ENCODE assay signal across 10 cellular contexts in the genomic region with DNA sequence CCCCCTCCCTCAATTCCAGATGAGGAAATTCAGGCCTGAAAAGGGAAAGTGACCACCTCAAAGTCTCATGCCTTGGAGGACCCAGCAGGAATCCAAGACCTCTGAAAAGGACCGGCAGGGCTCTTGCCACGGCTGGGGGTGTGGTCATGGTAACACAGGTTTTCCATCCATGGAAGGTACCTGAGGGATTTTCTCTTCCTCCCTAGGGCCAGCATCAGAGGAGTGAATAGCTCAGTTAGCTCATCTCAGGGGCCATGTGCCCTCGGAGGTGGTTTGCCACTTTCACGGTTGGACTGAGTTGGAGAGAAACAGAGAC. TPM values are rescaled to one million over a fixed set of nuclear protein-coding genes. Genes with fewer than 3 reads are reported as not detected.
DNase-seq lines count a peak whose midpoint lies in the region; ATAC-seq and TF ChIP-seq lines count a peak whose summit lies in the region.
"Had no signal": no experiment of that assay in that cellular context is flagged by ENCODE, and none has a peak within 500 bp of the region (broad histone marks: within the 10 kb centered on the region; RNA-seq: fewer than 3 reads in every experiment).

No MANE protein-coding gene starts in this region.

- H2BK120ac ChIP-seq in trophoblast cell (ENCODE audit: insufficient read depth, low read length, poor library complexity) = no peak overlapping the region

- H3K27me3 ChIP-seq in iPS-15b (ENCODE audit: control insufficient read depth, insufficient read depth, low read length) = peaks cover 41% of the 10 kb centered on the region
- H3K27me3 ChIP-seq in subcutaneous abdominal adipose tissue (ENCODE audit: control insufficient read depth in 5 of 5, insufficient read depth in 4 of 5, low read length in 5 of 5) = peaks cover 0 to 20% (median 8%) of the 10 kb centered on the region in 5 donors
- H3K27me3 ChIP-seq in trophoblast cell (ENCODE audit: insufficient read depth, low read length) = peaks cover 7% of the 10 kb centered on the region

- no peak for ATAC-seq in activated CD4-positive, alpha-beta T cell treated with anti-CD3 and anti-CD28 coated beads for 36 hours
- ATAC-seq in HG03457 (IDR thresholded peaks at IDR 0.05; ENCODE audit: unreplicated experiment) = no peak

- H3K27ac Mint-ChIP-seq in activated CD4-positive, alpha-beta T cell treated with anti-CD3 and anti-CD28 coated beads for 36 hours = no peak overlapping the region

- H3K9ac ChIP-seq in iPS-15b (ENCODE audit: low read depth, low read length) (no peak overlapping the region), subcutaneous abdominal adipose tissue (ENCODE audit: low read length in 5 of 5) (peak overlapping the region in 2 of 5 donors; percentile 72 to 79), trophoblast cell (ENCODE audit: low read length) (no peak overlapping the region)

- intact Hi-C loops in activated CD4-positive, alpha-beta T cell treated with anti-CD3 and anti-CD28 coated beads for 36 hours (cut with DNase I, micrococcal nuclease) = loop anchor here (2.0 to 5.0 kb wide), 2 partner anchors 37 to 366 kb away; no protein-coding TSS in a partner anchor

- no peaks in the 10 kb centered on the region for H3K9me3 ChIP-seq in iPS-15b (ENCODE audit: control insufficient read depth, insufficient read depth, low read length)
- no peaks in the 10 kb centered on the region for H3K9me3 ChIP-seq in subcutaneous abdominal adipose tissue (ENCODE audit: control insufficient read depth in 5 of 5, low read length in 5 of 5)
- no peaks in the 10 kb centered on the region for H3K9me3 ChIP-seq in trophoblast cell (ENCODE audit: insufficient read depth, low read depth, low read length)
- H3K9me3 ChIP-seq: BE2C had no signal

- H2AFZ ChIP-seq in trophoblast cell (ENCODE audit: insufficient read depth, low read length, poor library complexity) = no peak overlapping the region

- no peak for DNase-seq in activated CD4-positive, alpha-beta T cell treated with anti-CD3 and anti-CD28 coated beads for 36 hours
- no peak for DNase-seq in activated CD4-positive, alpha-beta T cell treated with anti-CD3 and anti-CD28 coated beads for 4 hours
- DNase-seq in trophoblast cell (no peak), NCI-H345 treated with DMSO at 0.1 percent for 48 hours (lab: John Stamatoyannopoulos, UW; ENCODE audit: unreplicated experiment) (no peak)
- DNase-seq: BE2C had no signal

- peaks cover 6% of the 10 kb centered on the region for H3K4me1 ChIP-seq in iPS-15b (ENCODE audit: control insufficient read depth, insufficient read depth, low read length)
- H3K4me1 ChIP-seq in subcutaneous abdominal adipose tissue (ENCODE audit: control insufficient read depth in 5 of 5, insufficient read depth in 5 of 5, low read length in 5 of 5) = peaks cover 4 to 58% (median 32%) of the 10 kb centered on the region in 5 donors
- peaks cover 5 to 6% of the 10 kb centered on the region in 2 experiments for H3K4me1 ChIP-seq in trophoblast cell (ENCODE audit: control insufficient read depth in 1 of 2, insufficient read depth in 2 of 2, low read length in 2 of 2)
- H3K4me1 ChIP-seq: BE2C had no signal

- no peak overlapping the region for H2AK5ac ChIP-seq in trophoblast cell (ENCODE audit: low read length)

- H3K18ac ChIP-seq in trophoblast cell (ENCODE audit: low read length) = no peak overlapping the region

- no peaks in the 10 kb centered on the region for H3K36me3 Mint-ChIP-seq in activated CD4-positive, alpha-beta T cell treated with anti-CD3 and anti-CD28 coated beads for 36 hours (ENCODE audit: low read depth)

- no peak overlapping the region for H3K4ac ChIP-seq in trophoblast cell (ENCODE audit: low read depth, low read length)

- no peak overlapping the region for H4K12ac ChIP-seq in trophoblast cell (ENCODE audit: low read depth, low read length)

- H4K8ac ChIP-seq in trophoblast cell (ENCODE audit: low read depth, low read length) = no peak overlapping the region

- peak overlapping the region; percentile 16 for H3K27ac ChIP-seq in subcutaneous abdominal adipose tissue (ENCODE audit: low read depth, low read length)
- no peak overlapping the region for H3K27ac ChIP-seq in trophoblast cell (ENCODE audit: low read depth, low read length)
- H3K27ac ChIP-seq: cardiac muscle cell had no signal

- H3K23ac ChIP-seq in trophoblast cell (ENCODE audit: low read length) = no peak overlapping the region

- no peaks in the 10 kb centered on the region for H3K9me3 Mint-ChIP-seq in activated CD4-positive, alpha-beta T cell treated with anti-CD3 and anti-CD28 coated beads for 36 hours (ENCODE audit: low read depth)

- WGBS in trophoblast cell (ENCODE audit: extremely low coverage, insufficient coverage, insufficient read length) = no CpG with 5 or more reads among the region's 4 CpGs

- POLR2A ChIA-PET in activated CD4-positive, alpha-beta T cell treated with anti-CD3 and anti-CD28 coated beads for 36 hours (lab: Charles Lee) = interaction anchor here (0.6 kb wide), 1 partner anchor 513 kb away, joined by 3 read pairs; no protein-coding TSS in a partner anchor

- TF ChIP-seq POLR2A in Raji (IDR thresholded peaks at IDR 0.05; ENCODE audit: insufficient read depth, low read depth, low read length) = 0 out of 2 replicates have a peak, but pooled peaks have one; percentile 56

- no peak overlapping the region for H3K14ac ChIP-seq in trophoblast cell (ENCODE audit: low read length)

- peak overlapping the region; percentile 70 for H3K4me3 Mint-ChIP-seq in activated CD4-positive, alpha-beta T cell treated with anti-CD3 and anti-CD28 coated beads for 36 hours

- H2BK5ac ChIP-seq in trophoblast cell (ENCODE audit: low read depth, low read length, poor library complexity) = no peak overlapping the region

- CTCF ChIA-PET in activated CD4-positive, alpha-beta T cell treated with anti-CD3 and anti-CD28 coated beads for 36 hours (lab: Charles Lee) = interaction anchor here (0.6 to 1.6 kb wide), 4 partner anchors 9 to 34 kb away, joined by 3 to 11 read pairs (median 4); no protein-coding TSS in a partner anchor

- H3K4me1 Mint-ChIP-seq in activated CD4-positive, alpha-beta T cell treated with anti-CD3 and anti-CD28 coated beads for 36 hours = peaks cover 59% of the 10 kb centered on the region

- H3K79me1 ChIP-seq in trophoblast cell (ENCODE audit: low read length) = no peaks in the 10 kb centered on the region

- H3K36me3 ChIP-seq in iPS-15b (ENCODE audit: control insufficient read depth, insufficient read depth, low read length) (no peaks in the 10 kb centered on the region), subcutaneous abdominal adipose tissue (ENCODE audit: control insufficient read depth in 5 of 5, insufficient read depth in 5 of 5, low read length in 5 of 5) (peaks cover 0 to 4% (median 0%) of the 10 kb centered on the region in 5 donors), trophoblast cell (ENCODE audit: control insufficient read depth in 1 of 2, insufficient read depth in 2 of 2, low read length in 2 of 2) (no peaks in the 10 kb centered on the region)
- H3K36me3 ChIP-seq: BE2C, cardiac muscle cell had no signal

- peaks cover 64% of the 10 kb centered on the region for H3K27me3 Mint-ChIP-seq in activated CD4-positive, alpha-beta T cell treated with anti-CD3 and anti-CD28 coated beads for 36 hours

- no peak overlapping the region for H4K91ac ChIP-seq in trophoblast cell (ENCODE audit: low read depth, low read length)

- no peaks in the 10 kb centered on the region for H3K79me2 ChIP-seq in trophoblast cell (ENCODE audit: control insufficient read depth, insufficient read depth, low read length, poor library complexity)

- no peak overlapping the region for H2BK12ac ChIP-seq in trophoblast cell (ENCODE audit: low read length)

- H3K4me2 ChIP-seq in trophoblast cell (ENCODE audit: low read length) = no peak overlapping the region

- H3K4me3 ChIP-seq in iPS-15b (ENCODE audit: low read depth, low read length) (peak overlapping the region; percentile 47), subcutaneous abdominal adipose tissue (ENCODE audit: low read depth in 1 of 5, low read length in 5 of 5) (peak overlapping the region; percentile 26 to 82 (median 75)), trophoblast cell (ENCODE audit: low read depth, low read length) (no peak overlapping the region)
- H3K4me3 ChIP-seq: cardiac muscle cell had no signal

RNA-seq across cellular contexts. Expression of gene CIITA, which starts 1.3 kb away (rescaled TPM):
- total RNA-seq in activated CD4-positive, alpha-beta T cell treated with anti-CD3 and anti-CD28 coated beads for 36 hours = 1 to 10 TPM in 1 of 2 experiments, under 1 TPM in 1; 0.87 to 1.4 TPM
- polyA plus RNA-seq in trophoblast cell (2013) = 0.14 and 0.15 TPM in 2 replicates

RNA-seq across cellular contexts. Expression of gene TVP23A, which starts 59.7 kb away (rescaled TPM):
- total RNA-seq in activated CD4-positive, alpha-beta T cell treated with anti-CD3 and anti-CD28 coated beads for 36 hours = under 1 TPM in 1 of 2 experiments, not detected in 1; 0.09 TPM
- 0.26 and 0.40 TPM in 2 replicates for polyA plus RNA-seq in trophoblast cell (2013)
